Comparison of ENCODE assay signal across 12 cellular contexts in the genomic region with DNA sequence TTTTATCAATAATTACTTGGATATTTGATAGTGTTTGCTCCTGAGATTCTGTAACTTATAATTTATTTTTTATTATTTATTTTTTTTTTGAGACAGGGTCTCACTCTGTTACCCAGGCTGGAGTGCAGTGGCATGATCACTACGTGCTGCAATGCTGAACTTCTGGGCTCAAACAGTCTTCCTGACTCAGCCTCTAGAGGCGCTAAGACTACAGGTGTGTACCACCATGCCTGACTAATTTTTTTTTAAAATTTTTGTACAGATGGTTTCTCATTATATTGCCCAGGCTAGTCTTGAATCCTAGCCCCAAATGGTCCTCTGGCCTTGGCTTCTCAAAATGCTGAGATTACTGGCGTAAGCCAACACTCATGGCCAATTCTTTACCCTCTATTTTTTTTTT.
DNase-seq lines count a peak whose midpoint lies in the region; ATAC-seq, FAIRE-seq and TF ChIP-seq lines count a peak whose summit lies in the region.
"Had no signal": no experiment of that assay in that cellular context is flagged by ENCODE, and none has a peak within 500 bp of the region (broad histone marks: within the 10 kb centered on the region; RNA-seq: fewer than 3 reads in every experiment).

No MANE protein-coding gene starts in this region.

- H3K4me1 ChIP-seq in A549 = no peaks in the 10 kb centered on the region

- WGBS in A549 (ENCODE audit: missing lambda C conversion rate) = 13% methylated on average over 3 of the region's 3 CpGs

- no peak overlapping the region for H3K4me3 ChIP-seq in A549

- no peak for FAIRE-seq in A549 (lab: Jason Lieb, UNC)
- FAIRE-seq: colon had no signal

- H3K9me3 ChIP-seq in A549 = no peaks in the 10 kb centered on the region

- POLR2A ChIA-PET in A549 (lab: Yijun Ruan, JAX) = no interaction called here

- CTCF ChIA-PET in A549 (lab: Yijun Ruan, JAX) = no interaction called here

- H3K4me2 ChIP-seq in A549 = no peak overlapping the region

- TF ChIP-seq RAD21 in A549 (conservative IDR thresholded peaks at IDR 0.05 in 1 of 2, IDR thresholded peaks at IDR 0.05 in 1 of 2) = peak in 1 of 2 experiments; percentile 12; a peak in 1 of 5 replicates
- peak; percentile 24 for TF ChIP-seq RAD21 in Ishikawa (IDR thresholded peaks at IDR 0.05; ENCODE audit: low read depth)

- peak in 1 of 2 experiments; percentile 56; a peak in 2 of 6 replicates for ATAC-seq in A549
- ATAC-seq in GM19025 (IDR thresholded peaks at IDR 0.05; ENCODE audit: low read depth, unreplicated experiment) = peak; percentile 49
- ATAC-seq in activated CD4-positive, CD25-positive, alpha-beta regulatory T cell treated with anti-CD3 and anti-CD28 coated beads, Interleukin-2, amount 50 U/mL, for 24 hours = no peak
- no peak for ATAC-seq in GM18858 (IDR thresholded peaks at IDR 0.05; ENCODE audit: unreplicated experiment)

- no peak for DNase-seq in A549 (ENCODE audit: low read depth in 1 of 2, low spot score in 1 of 2)
- DNase-seq in cerebellar cortex (ENCODE audit: low spot score) = peak; percentile 7
- DNase-seq in globus pallidus (ENCODE audit: low spot score) = no peak
- no peak for DNase-seq in GDM1 (lab: John Stamatoyannopoulos, UW)
- DNase-seq: activated naive CD4-positive, alpha-beta T cell treated with anti-CD3 and anti-CD28 coated beads, Interleukin-2, amount 50 U/mL, for 16 hours; foreskin fibroblast; MV-4-11 had no signal

- no peak for TF ChIP-seq POLR2A in A549 (IDR thresholded peaks at IDR 0.05; ENCODE audit: low read length)

- TF ChIP-seq CTCF in A549 (IDR thresholded peaks at IDR 0.05) = 0 out of 3 replicates have a peak, but pooled peaks have one; percentile 7

- no peak overlapping the region for H3K27ac ChIP-seq in A549

- no peak for TF ChIP-seq EP300 in A549 (IDR thresholded peaks at IDR 0.05)
- TF ChIP-seq EP300 in Ishikawa (IDR thresholded peaks at IDR 0.05; ENCODE audit: borderline replicate concordance) = no peak

TF ChIP-seq in A549, 52 proteins besides CTCF, POLR2A, EP300 and RAD21:
- no peak for TF ChIP-seq ZSCAN20 (CRISPR knock-in tag; IDR thresholded peaks at IDR 0.05)
- TF ChIP-seq EHF (CRISPR knock-in tag; IDR thresholded peaks at IDR 0.05) = no peak
- no peak for TF ChIP-seq FOSB (CRISPR knock-in tag; IDR thresholded peaks at IDR 0.05)
- TF ChIP-seq EHMT2 (IDR thresholded peaks at IDR 0.05; ENCODE audit: low read depth) = no peak
- TF ChIP-seq, protein P1, sequence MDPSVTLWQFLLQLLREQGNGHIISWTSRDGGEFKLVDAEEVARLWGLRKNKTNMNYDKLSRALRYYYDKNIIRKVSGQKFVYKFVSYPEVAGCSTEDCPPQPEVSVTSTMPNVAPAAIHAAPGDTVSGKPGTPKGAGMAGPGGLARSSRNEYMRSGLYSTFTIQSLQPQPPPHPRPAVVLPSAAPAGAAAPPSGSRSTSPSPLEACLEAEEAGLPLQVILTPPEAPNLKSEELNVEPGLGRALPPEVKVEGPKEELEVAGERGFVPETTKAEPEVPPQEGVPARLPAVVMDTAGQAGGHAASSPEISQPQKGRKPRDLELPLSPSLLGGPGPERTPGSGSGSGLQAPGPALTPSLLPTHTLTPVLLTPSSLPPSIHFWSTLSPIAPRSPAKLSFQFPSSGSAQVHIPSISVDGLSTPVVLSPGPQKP (IDR thresholded peaks at IDR 0.05; ENCODE audit: low read depth, low read length) = no peak
- no peak for TF ChIP-seq CEBPB (IDR thresholded peaks at IDR 0.05)
- TF ChIP-seq POLR2AphosphoS2 (conservative IDR thresholded peaks at IDR 0.05; ENCODE audit: low read length) = no peak
- no peak for TF ChIP-seq TP53 (CRISPR knock-in tag; IDR thresholded peaks at IDR 0.05)

TF ChIP-seq in Ishikawa, 13 proteins besides CTCF, POLR2A, EP300 and RAD21:
- no peak for TF ChIP-seq TAF1 (IDR thresholded peaks at IDR 0.05; ENCODE audit: low read depth)
- no peak for TF ChIP-seq NFIC (IDR thresholded peaks at IDR 0.05)
